ENCODE assay signal across 1 cellular context in genomic region chr19:8731428-8732169, GRCh38.
A peak's percentile ranks its signal among the peaks of the same experiment; 100 is the strongest.
TF ChIP-seq lines count a peak whose summit lies in the region.

No MANE protein-coding gene starts in this region.

TF ChIP-seq in HCT116, 20 proteins besides CTCF, POLR2A, EP300 and RAD21 (continued from another document):
- TF ChIP-seq REST (IDR thresholded peaks at IDR 0.05; ENCODE audit: low read depth) (peak; percentile 76), ZNF274 (IDR thresholded peaks at IDR 0.05; ENCODE audit: low read depth, low read length) (no peak), MAX (IDR thresholded peaks at IDR 0.05) (no peak)
